8 cellular contexts compared by ENCODE assay signal in the genomic region with DNA sequence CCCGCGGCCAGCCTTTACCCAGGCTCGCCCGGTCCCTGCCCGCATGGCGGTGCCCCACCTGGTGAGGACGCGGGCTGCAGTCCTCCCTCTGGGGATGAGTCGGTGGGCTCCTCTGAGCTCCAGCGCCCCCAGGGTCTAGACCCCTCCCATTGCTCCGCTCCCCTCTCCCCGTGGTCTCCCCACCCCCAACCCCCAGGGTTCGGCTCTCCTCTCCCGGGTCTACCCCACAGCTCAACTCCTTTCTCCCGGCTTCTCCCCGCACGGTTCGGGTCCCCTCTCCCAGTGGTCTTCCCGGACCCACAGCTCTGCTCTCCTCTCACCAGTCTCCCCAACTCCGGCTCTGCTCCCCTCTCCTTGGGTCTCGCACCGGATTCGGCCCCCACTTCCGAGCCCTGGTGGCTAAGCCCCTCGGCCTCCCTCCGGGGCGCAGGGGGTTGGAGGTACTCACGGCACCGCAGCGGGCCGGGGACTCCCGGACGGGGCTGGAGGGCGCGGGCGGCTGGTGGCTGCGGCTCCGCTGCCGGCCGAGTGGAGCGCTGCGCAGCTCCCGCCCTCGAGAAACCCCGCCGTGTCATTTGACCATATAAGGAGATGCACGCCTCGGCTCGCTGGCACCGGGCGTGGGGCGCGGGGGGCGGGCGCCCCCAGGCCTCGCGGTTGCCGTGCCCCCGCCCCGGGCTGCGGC. TPM values are rescaled to one million over a fixed set of nuclear protein-coding genes. Genes with fewer than 3 reads are reported as not detected.
A peak's percentile ranks its signal among the peaks of the same experiment; 100 is the strongest.
DNase-seq lines count a peak whose midpoint lies in the region; ATAC-seq and TF ChIP-seq lines count a peak whose summit lies in the region.

A gene with protein sequence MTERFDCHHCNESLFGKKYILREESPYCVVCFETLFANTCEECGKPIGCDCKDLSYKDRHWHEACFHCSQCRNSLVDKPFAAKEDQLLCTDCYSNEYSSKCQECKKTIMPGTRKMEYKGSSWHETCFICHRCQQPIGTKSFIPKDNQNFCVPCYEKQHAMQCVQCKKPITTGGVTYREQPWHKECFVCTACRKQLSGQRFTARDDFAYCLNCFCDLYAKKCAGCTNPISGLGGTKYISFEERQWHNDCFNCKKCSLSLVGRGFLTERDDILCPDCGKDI (minus strand): TSS at position 530 of the 685 bp plus-strand sequence. CDS start 12,535 bp downstream, outside the sequence.

- H3K4me3 ChIP-seq in DND-41 (ENCODE audit: low read depth in 1 of 2, low read length in 2 of 2) (no peak within 1 kb of the TSS), cardiac muscle cell (peak within 1 kb of the TSS; percentile 77), upper lobe of right lung (peak within 1 kb of the TSS; percentile 56)

- H4K20me1 ChIP-seq in DND-41 (ENCODE audit: insufficient read depth, low read length): no peaks in the 10 kb centered on the region

- H3K36me3 Mint-ChIP-seq in IgD-negative memory B cell (no peaks in the 10 kb centered on the region), progenitor cell of endocrine pancreas (ENCODE audit: insufficient read depth) (no peaks in the 10 kb centered on the region)
- H3K36me3 Mint-ChIP-seq in activated naive CD8-positive, alpha-beta T cell treated with anti-CD3 and anti-CD28 coated beads for 36 hours: peaks cover 2% of the 10 kb centered on the region

- H3K27ac Mint-ChIP-seq in IgD-negative memory B cell (no peak within 1 kb of the TSS), progenitor cell of endocrine pancreas (peak within 1 kb of the TSS; percentile 76)
- peak within 1 kb of the TSS; percentile 40 for H3K27ac Mint-ChIP-seq in activated naive CD8-positive, alpha-beta T cell treated with anti-CD3 and anti-CD28 coated beads for 36 hours

- H3K9me3 Mint-ChIP-seq in IgD-negative memory B cell (no peaks in the 10 kb centered on the region), progenitor cell of endocrine pancreas (ENCODE audit: low read depth) (peaks cover 4% of the 10 kb centered on the region)
- H3K9me3 Mint-ChIP-seq in activated naive CD8-positive, alpha-beta T cell treated with anti-CD3 and anti-CD28 coated beads for 36 hours: no peaks in the 10 kb centered on the region

- H2AFZ ChIP-seq in DND-41 (ENCODE audit: low read depth, low read length): no peak within 1 kb of the TSS

- no peaks in the 10 kb centered on the region for H3K4me1 ChIP-seq in DND-41 (ENCODE audit: insufficient read depth, low read length)
- peaks cover 20% of the 10 kb centered on the region for H3K4me1 ChIP-seq in cardiac muscle cell (ENCODE audit: low read depth)
- peaks cover 5% of the 10 kb centered on the region for H3K4me1 ChIP-seq in upper lobe of right lung

- DNase-seq in DND-41: peak; percentile 60
- DNase-seq in SKM-1 treated with dmso at 0.1 percent for 144 hours (lab: John Stamatoyannopoulos, UW; ENCODE audit: unreplicated experiment): peak; percentile 68
- DNase-seq in activated naive CD8-positive, alpha-beta T cell treated with anti-CD3 and anti-CD28 coated beads for 36 hours: peak; percentile 80
- peak; percentile 90 to 91 for DNase-seq in cardiac muscle cell (ENCODE audit: low read depth in 1 of 2, low spot score in 1 of 2)
- peak; percentile 63 for DNase-seq in progenitor cell of endocrine pancreas (ENCODE audit: low spot score, unreplicated experiment)
- peak; percentile 70 for DNase-seq in upper lobe of right lung

- H3K27me3 Mint-ChIP-seq in IgD-negative memory B cell: peaks cover 30% of the 10 kb centered on the region
- H3K27me3 Mint-ChIP-seq in activated naive CD8-positive, alpha-beta T cell treated with anti-CD3 and anti-CD28 coated beads for 36 hours: peaks cover 17% of the 10 kb centered on the region
- H3K27me3 Mint-ChIP-seq in progenitor cell of endocrine pancreas: peaks cover 49% of the 10 kb centered on the region

- H3K27me3 ChIP-seq in DND-41 (ENCODE audit: insufficient read depth, low read length, poor library complexity): peaks cover 3% of the 10 kb centered on the region
- no peaks in the 10 kb centered on the region for H3K27me3 ChIP-seq in cardiac muscle cell
- H3K27me3 ChIP-seq in upper lobe of right lung: peaks cover 18% of the 10 kb centered on the region

- intact Hi-C loops in upper lobe of right lung (cut with DNase I): no loop called here

- H3K4me3 Mint-ChIP-seq in IgD-negative memory B cell (peak within 1 kb of the TSS; percentile 63 to 89 (median 82)), progenitor cell of endocrine pancreas (ENCODE audit: low read depth) (peak within 1 kb of the TSS; percentile 77)
- peak within 1 kb of the TSS; percentile 81 for H3K4me3 Mint-ChIP-seq in activated naive CD8-positive, alpha-beta T cell treated with anti-CD3 and anti-CD28 coated beads for 36 hours

- peak; percentile 26 for TF ChIP-seq CTCF in DND-41 (IDR thresholded peaks at IDR 0.05; ENCODE audit: borderline replicate concordance, extremely low read depth, low read length, poor library complexity, severe bottlenecking)
- peak; percentile 53 for TF ChIP-seq CTCF in cardiac muscle cell (IDR thresholded peaks at IDR 0.05; ENCODE audit: low read depth, low read length)
- TF ChIP-seq CTCF in progenitor cell of endocrine pancreas (IDR thresholded peaks at IDR 0.05; ENCODE audit: unreplicated experiment): peak; percentile 58
- peak; percentile 59 for TF ChIP-seq CTCF in upper lobe of right lung (IDR thresholded peaks at IDR 0.05)

- no peaks in the 10 kb centered on the region for H3K79me2 ChIP-seq in DND-41 (ENCODE audit: insufficient read depth, low read length)

- H3K4me2 ChIP-seq in DND-41 (ENCODE audit: insufficient read depth, low read length): no peak within 1 kb of the TSS; the same call in 1 of the 2 replicates

- H3K9ac ChIP-seq in DND-41 (ENCODE audit: low read depth, low read length): no peak within 1 kb of the TSS

- ATAC-seq in DND-41 (ENCODE audit: insufficient read depth, low read depth): peak; percentile 97
- peak; percentile 99 for ATAC-seq in GM21529 (IDR thresholded peaks at IDR 0.05; ENCODE audit: unreplicated experiment)
- peak; percentile 90 for ATAC-seq in upper lobe of right lung

- H3K4me1 Mint-ChIP-seq in IgD-negative memory B cell (peaks cover 0 to 4% (median 2%) of the 10 kb centered on the region in 3 donors), progenitor cell of endocrine pancreas (ENCODE audit: low read depth) (peaks cover 3% of the 10 kb centered on the region)
- H3K4me1 Mint-ChIP-seq in activated naive CD8-positive, alpha-beta T cell treated with anti-CD3 and anti-CD28 coated beads for 36 hours: peaks cover 11% of the 10 kb centered on the region

- H3K9me3 ChIP-seq in DND-41 (ENCODE audit: insufficient read depth, low read length, severe bottlenecking) (no peaks in the 10 kb centered on the region), cardiac muscle cell (ENCODE audit: low read depth) (no peaks in the 10 kb centered on the region), upper lobe of right lung (no peaks in the 10 kb centered on the region)

- no peaks in the 10 kb centered on the region for H3K36me3 ChIP-seq in DND-41 (ENCODE audit: insufficient read depth, low read length)
- H3K36me3 ChIP-seq in cardiac muscle cell: peaks cover 21% of the 10 kb centered on the region
- no peaks in the 10 kb centered on the region for H3K36me3 ChIP-seq in upper lobe of right lung

- H3K27ac ChIP-seq in DND-41 (ENCODE audit: low read length) (no peak within 1 kb of the TSS), cardiac muscle cell (peak within 1 kb of the TSS; percentile 97), upper lobe of right lung (peak within 1 kb of the TSS; percentile 71)

RNA-seq across cellular contexts. Expression of the gene that starts here (rescaled TPM):
- polyA plus RNA-seq in IgD-negative memory B cell: 0.15 TPM
- total RNA-seq in activated naive CD8-positive, alpha-beta T cell treated with anti-CD3 and anti-CD28 coated beads for 36 hours: 1 to 10 TPM; 4.7 to 5.1 TPM
- total RNA-seq in cardiac muscle cell: 586 and 1,288 TPM in 2 replicates
- polyA plus RNA-seq in cardiac muscle cell: 612 and 1,543 TPM in 2 replicates
- total RNA-seq in progenitor cell of endocrine pancreas: 2.2 and 3.0 TPM in 2 replicates
- 13.8 TPM for total RNA-seq in upper lobe of right lung

Comparison
In these comparisons a context has a peak if more than half of its experiments do, and no peak if none do; other contexts are left out.
1. RNA of the gene that starts here (total RNA-seq): 586 to 1,288 TPM in cardiac muscle cell; 13.8 TPM in upper lobe of right lung (single experiment), 4.7 to 5.1 TPM in activated naive CD8-positive, alpha-beta T cell treated with anti-CD3 and anti-CD28 coated beads for 36 hours and 2.2 to 3.0 TPM in progenitor cell of endocrine pancreas; every median in the first group is over 10 times any median in the second.
2. RNA of the gene that starts here (polyA plus RNA-seq): 612 to 1,543 TPM in cardiac muscle cell; 0.15 TPM in IgD-negative memory B cell (single experiment); every median in the first group is over 100 times any median in the second.
3. H3K4me3 ChIP-seq: peak in cardiac muscle cell (single experiment) and upper lobe of right lung (single experiment); none in DND-41 (0 of 2).
4. H3K27ac Mint-ChIP-seq: peak in activated naive CD8-positive, alpha-beta T cell treated with anti-CD3 and anti-CD28 coated beads for 36 hours (single experiment) and progenitor cell of endocrine pancreas (single experiment); none in IgD-negative memory B cell (0 of 3).
5. Peak in every context shown above with its lines, with median percentiles within 50 percentile points of each other: ATAC-seq, DNase-seq, CTCF ChIP-seq and H3K4me3 Mint-ChIP-seq.